13 cellular contexts compared by ENCODE assay signal in the genomic region with DNA sequence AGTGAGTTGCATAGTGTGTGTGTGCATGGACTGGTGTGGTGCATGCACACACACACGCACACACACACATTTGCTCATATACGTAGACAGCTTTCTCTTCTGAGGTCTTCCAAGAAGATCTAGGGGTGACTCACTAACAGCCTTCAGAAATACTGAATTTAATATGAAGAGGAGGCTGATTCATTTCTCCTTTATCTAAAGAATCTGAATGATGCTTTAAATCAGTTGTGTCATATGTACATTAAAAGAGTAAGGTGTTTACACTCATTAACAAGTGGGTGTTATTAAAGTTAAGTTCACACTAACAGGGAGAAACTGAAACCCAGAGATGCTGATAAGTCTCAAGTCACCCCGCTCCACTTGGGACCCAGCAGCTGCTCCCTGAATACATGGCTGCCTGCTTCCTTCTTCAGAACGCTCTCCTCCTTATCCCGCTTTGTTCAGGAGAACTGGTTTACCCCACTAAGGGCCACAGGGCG. TPM values are rescaled to one million over a fixed set of nuclear protein-coding genes. Genes with fewer than 3 reads are reported as not detected.
A peak's percentile ranks its signal among the peaks of the same experiment; 100 is the strongest.
DNase-seq lines count a peak whose midpoint lies in the region; ATAC-seq and TF ChIP-seq lines count a peak whose summit lies in the region.
"Had no signal": no experiment of that assay in that cellular context is flagged by ENCODE, and none has a peak within 500 bp of the region (broad histone marks: within the 10 kb centered on the region; RNA-seq: fewer than 3 reads in every experiment).

No MANE protein-coding gene starts in this region.

- intact Hi-C loops in left ventricle myocardium superior (cut with micrococcal nuclease) = no loop called here

- H3K4me3 ChIP-seq in AG04450 (ENCODE audit: low read depth, low read length) (no peak overlapping the region), foreskin fibroblast (ENCODE audit: low read depth in 1 of 2, low read length in 2 of 2) (no peak overlapping the region)

- CTCF ChIA-PET in AG04450 (lab: Charles Lee) = interaction anchor here (1.0 to 3.4 kb wide), 3 partner anchors 12 to 43 kb away, joined by 3 to 19 read pairs (median 3); no protein-coding TSS in a partner anchor

- DNase-seq in AG04450 (ENCODE audit: low read depth, low spot score) = peak; percentile 30
- peak; percentile 80 for DNase-seq in HCEC 1CT
- peak; percentile 30 to 34 for DNase-seq in activated T-cell treated with anti-CD3 and anti-CD28 coated beads, Interleukin-2, amount 50 U/mL, for 48 hours
- peak; percentile 34 to 62 for DNase-seq in foreskin fibroblast
- no peak for DNase-seq in SK-N-DZ (ENCODE audit: low spot score)
- no peak for DNase-seq in left ventricle myocardium superior
- DNase-seq: Caco-2; effector memory CD8-positive, alpha-beta T cell; naive B cell; NCI-H1930 had no signal

- no peak for TF ChIP-seq CTCF in AG04450 (IDR thresholded peaks at IDR 0.05; ENCODE audit: low read depth, low read length)
- no peak for TF ChIP-seq CTCF in foreskin fibroblast (IDR thresholded peaks at IDR 0.05; ENCODE audit: low read depth, low read length)

- H3K9me3 ChIP-seq in AG04450 (ENCODE audit: control insufficient read depth, insufficient read depth, low read length) = no peaks in the 10 kb centered on the region
- H3K9me3 ChIP-seq: Caco-2 had no signal

- POLR2A ChIA-PET in AG04450 (lab: Yijun Ruan, JAX) = no interaction called here

- no peak for ATAC-seq in HG02610 (IDR thresholded peaks at IDR 0.05; ENCODE audit: unreplicated experiment)
- no peak for ATAC-seq in GM21825 (IDR thresholded peaks at IDR 0.05; ENCODE audit: unreplicated experiment)
- ATAC-seq in left ventricle myocardium superior = no peak
- ATAC-seq: effector memory CD8-positive, alpha-beta T cell; HepG2 had no signal

- H3K27me3 ChIP-seq in AG04450 (ENCODE audit: control insufficient read depth, insufficient read depth, low read length) = no peaks in the 10 kb centered on the region

- H3K27ac ChIP-seq in AG04450 (ENCODE audit: low read depth, low read length) = no peak overlapping the region

RNA-seq across cellular contexts. Expression of gene TMPRSS7, which starts 22.0 kb away (rescaled TPM):
- not detected in 2 replicates for polyA plus RNA-seq in AG04450 (2011; rRNA removed)
- polyA minus RNA-seq in AG04450 (2011; rRNA and poly(A)+ RNA removed) = not detected in 2 replicates
- not detected in 2 replicates for polyA plus RNA-seq in SK-N-DZ (2014; cell fraction: cytosol; rRNA removed)
- polyA plus RNA-seq in SK-N-DZ (2014; cell fraction: nucleus; rRNA removed) = not detected in 2 replicates
- not detected for total RNA-seq in left ventricle myocardium superior
- total RNA-seq: HepG2 had no signal
- polyA plus RNA-seq: HepG2 had no signal

RNA-seq across cellular contexts. Expression of gene C3orf52, which starts 29.7 kb away (rescaled TPM):
- 5.8 and 7.0 TPM in 2 replicates for polyA plus RNA-seq in AG04450 (2011; rRNA removed)
- 6.0 and 7.6 TPM in 2 replicates for polyA minus RNA-seq in AG04450 (2011; rRNA and poly(A)+ RNA removed)
- polyA plus RNA-seq in SK-N-DZ (2014; cell fraction: cytosol; rRNA removed) = 1.2 and 2.1 TPM in 2 replicates
- 1.6 and 2.4 TPM in 2 replicates for polyA plus RNA-seq in SK-N-DZ (2014; cell fraction: nucleus; rRNA removed)
- total RNA-seq in left ventricle myocardium superior = 1.7 TPM

RNA-seq across cellular contexts. Expression of gene TAGLN3, which starts 57.8 kb away (rescaled TPM):
- 2.2 and 2.5 TPM in 2 replicates for polyA plus RNA-seq in AG04450 (2011; rRNA removed)
- 1.4 and 2.8 TPM in 2 replicates for polyA minus RNA-seq in AG04450 (2011; rRNA and poly(A)+ RNA removed)
- polyA plus RNA-seq in SK-N-DZ (2014; cell fraction: cytosol; rRNA removed) = 86.9 and 96.1 TPM in 2 replicates
- polyA plus RNA-seq in SK-N-DZ (2014; cell fraction: nucleus; rRNA removed) = 89.6 and 99.2 TPM in 2 replicates
- not detected for total RNA-seq in left ventricle myocardium superior
- total RNA-seq: Caco-2 had no signal

Comparison
In these comparisons a context has a peak if more than half of its experiments do, and no peak if none do; other contexts are left out.
1. DNase-seq: peak in AG04450 (single experiment), HCEC 1CT (single experiment), activated T-cell treated with anti-CD3 and anti-CD28 coated beads, Interleukin-2, amount 50 U/mL, for 48 hours (2 of 2) and foreskin fibroblast (2 of 2); none in SK-N-DZ (single experiment) and left ventricle myocardium superior (single experiment).